In genomic region chr5:125043781-125044391, GRCh38 we compare ENCODE assay signal across 9 cellular contexts.
DNase-seq lines count a peak whose midpoint lies in the region; TF ChIP-seq lines count a peak whose summit lies in the region.
"Had no signal": no experiment of that assay in that cellular context is flagged by ENCODE, and none has a peak within 500 bp of the region (broad histone marks: within the 10 kb centered on the region; RNA-seq: fewer than 3 reads in every experiment).

No MANE protein-coding gene starts in this region.

- DNase-seq in DMS53 treated with DMSO at 0.1 percent for 48 hours (lab: John Stamatoyannopoulos, UW; ENCODE audit: unreplicated experiment) (peak; percentile 22), NCI-H2196 (lab: John Stamatoyannopoulos, UW; ENCODE audit: unreplicated experiment) (peak; percentile 73), endodermal cell (no peak), epidermal melanocyte (ENCODE audit: insufficient read length, low spot score) (no peak), spleen (no peak), KG1 (lab: John Stamatoyannopoulos, UW) (no peak), foreskin melanocyte (no peak)

- H3K9ac ChIP-seq in endodermal cell (ENCODE audit: extremely low read depth, low read length, poor library complexity, severe bottlenecking), result no peak overlapping the region
- H3K9ac ChIP-seq in neural cell (ENCODE audit: low read length), result no peak overlapping the region

- no peaks in the 10 kb centered on the region for H4K20me1 ChIP-seq in neural cell (ENCODE audit: insufficient read depth)

- TF ChIP-seq RAD21 in neural cell (conservative IDR thresholded peaks at IDR 0.05), result no peak

- intact Hi-C loops in spleen (cut with DNase I; ENCODE audit: low total_unique reads), result no loop called here

- no peaks in the 10 kb centered on the region for H3K9me2 ChIP-seq in neural cell (ENCODE audit: insufficient read depth, low read length)

- peaks cover 5% of the 10 kb centered on the region for H3K4me1 ChIP-seq in endodermal cell (ENCODE audit: control insufficient read depth, insufficient read depth, low read length)
- H3K4me1 ChIP-seq in spleen, result peaks cover 0 to under 1% (median 0%) of the 10 kb centered on the region in 6 donors

- peak; percentile 73 for TF ChIP-seq EP300 in neural cell (conservative IDR thresholded peaks at IDR 0.05; ENCODE audit: poor library complexity, severe bottlenecking)

- TF ChIP-seq CTCF in endodermal cell (conservative IDR thresholded peaks at IDR 0.05), result no peak
- TF ChIP-seq CTCF in neural cell (IDR thresholded peaks at IDR 0.05; ENCODE audit: poor library complexity, severe bottlenecking), result no peak
- no peak for TF ChIP-seq CTCF in spleen (IDR thresholded peaks at IDR 0.05 in 8 of 11, conservative IDR thresholded peaks at IDR 0.05 in 3 of 11)

- peak overlapping the region; percentile 36 for H3K27ac ChIP-seq in endodermal cell (ENCODE audit: low read depth, low read length)
- H3K27ac ChIP-seq in neural cell (ENCODE audit: low read length), result no peak overlapping the region
- no peak overlapping the region for H3K27ac ChIP-seq in spleen

- H3K4me2 ChIP-seq in neural cell (ENCODE audit: low read length), result no peak overlapping the region

- no peaks in the 10 kb centered on the region for H3K79me2 ChIP-seq in neural cell (replicated peaks; ENCODE audit: insufficient read depth, low read length)

- H3K36me3 ChIP-seq in endodermal cell (ENCODE audit: control insufficient read depth, insufficient read depth, low read length) (no peaks in the 10 kb centered on the region), neural cell (ENCODE audit: insufficient read depth, low read length) (no peaks in the 10 kb centered on the region), spleen (no peaks in the 10 kb centered on the region)

- peaks cover 17% of the 10 kb centered on the region for H3K4me1 Mint-ChIP-seq in endodermal cell

- H3K27me3 Mint-ChIP-seq in endodermal cell (ENCODE audit: insufficient read depth), result no peaks in the 10 kb centered on the region
- H3K27me3 Mint-ChIP-seq: IgD-negative memory B cell had no signal

- H3K27ac Mint-ChIP-seq in endodermal cell, result no peak overlapping the region
- H3K27ac Mint-ChIP-seq: IgD-negative memory B cell had no signal

- H3K27me3 ChIP-seq in endodermal cell (ENCODE audit: control insufficient read depth, insufficient read depth, low read length, poor library complexity, severe bottlenecking), result no peaks in the 10 kb centered on the region
- H3K27me3 ChIP-seq in neural cell (ENCODE audit: insufficient read depth, low read depth, low read length), result no peaks in the 10 kb centered on the region
- no peaks in the 10 kb centered on the region for H3K27me3 ChIP-seq in spleen (replicated peaks in 1 of 7)

- 80 to 93% methylated on average over 4 to 8 of the region's 8 CpGs for WGBS in endodermal cell (ENCODE audit: insufficient coverage in 1 of 2, insufficient read length in 1 of 2), 2 experiments
- 62 to 70% (median 67%) methylated on average over 8 of the region's 8 CpGs for WGBS in spleen, 5 donors

- no peaks in the 10 kb centered on the region for H3K36me3 Mint-ChIP-seq in endodermal cell (ENCODE audit: low read depth)
- H3K36me3 Mint-ChIP-seq: IgD-negative memory B cell had no signal

- H3K4me3 ChIP-seq in endodermal cell (ENCODE audit: low read length) (no peak overlapping the region), neural cell (ENCODE audit: low read length) (no peak overlapping the region), spleen (no peak overlapping the region)

- H3F3A ChIP-seq in neural cell (ENCODE audit: insufficient read depth, low read length, poor library complexity, severe bottlenecking), result no peaks in the 10 kb centered on the region

- no peaks in the 10 kb centered on the region for H3K9me3 ChIP-seq in endodermal cell (ENCODE audit: control insufficient read depth, low read length)
- no peaks in the 10 kb centered on the region for H3K9me3 ChIP-seq in neural cell (ENCODE audit: low read length)
- no peaks in the 10 kb centered on the region for H3K9me3 ChIP-seq in spleen

- H3K9me3 Mint-ChIP-seq in endodermal cell, result no peaks in the 10 kb centered on the region

- H3K4me3 Mint-ChIP-seq in endodermal cell, result no peak overlapping the region
- H3K4me3 Mint-ChIP-seq: IgD-negative memory B cell had no signal

- no peak for TF ChIP-seq POLR2A in spleen (IDR thresholded peaks at IDR 0.05)

- H2AFZ ChIP-seq in neural cell (ENCODE audit: low read depth, low read length), result no peak overlapping the region

TF ChIP-seq in neural cell, 6 proteins besides CTCF, POLR2A, EP300 and RAD21:
- TF ChIP-seq POLR2AphosphoS5 (IDR thresholded peaks at IDR 0.05), result peak; percentile 65
- no peak for TF ChIP-seq MXI1 (conservative IDR thresholded peaks at IDR 0.05; ENCODE audit: poor library complexity, severe bottlenecking)
- no peak for TF ChIP-seq SMC3 (conservative IDR thresholded peaks at IDR 0.05; ENCODE audit: poor library complexity)

Comparison
In these comparisons a context has a peak if more than half of its experiments do, and no peak if none do; other contexts are left out.
1. DNase-seq: peak in DMS53 treated with DMSO at 0.1 percent for 48 hours (single experiment) and NCI-H2196 (single experiment); none in endodermal cell (single experiment), epidermal melanocyte (single experiment), spleen (single experiment), KG1 (single experiment) and foreskin melanocyte (single experiment).